7 cellular contexts compared by ENCODE assay signal in the genomic region with DNA sequence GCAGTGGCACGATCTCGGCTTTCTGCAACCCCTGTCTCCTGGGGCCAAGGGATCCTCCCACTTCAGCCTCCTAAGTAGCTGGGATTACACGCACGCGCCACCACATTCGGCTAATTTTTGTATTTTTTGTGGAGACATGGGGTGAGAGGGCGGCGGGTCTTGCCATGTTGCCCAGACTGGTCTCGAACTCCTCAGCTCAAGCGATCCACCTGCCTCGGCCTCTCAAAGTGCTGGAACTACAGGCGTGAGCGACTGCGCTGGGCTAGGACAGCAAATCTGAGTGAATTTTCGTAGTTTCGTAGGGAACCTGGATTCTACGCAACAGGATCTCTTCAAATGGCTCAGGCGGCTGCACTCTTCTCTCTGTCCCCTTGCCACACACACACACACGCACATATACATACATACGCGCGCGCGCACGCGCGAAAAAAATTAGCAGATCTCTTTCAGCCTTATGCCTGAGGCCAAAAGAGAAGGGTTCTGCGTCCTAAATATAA. TPM values are rescaled to one million over a fixed set of nuclear protein-coding genes. Genes with fewer than 3 reads are reported as not detected.
A peak's percentile ranks its signal among the peaks of the same experiment; 100 is the strongest.
DNase-seq lines count a peak whose midpoint lies in the region; ATAC-seq and TF ChIP-seq lines count a peak whose summit lies in the region.

No MANE protein-coding gene starts in this region.

- H3F3A ChIP-seq in SK-N-SH (replicated peaks; ENCODE audit: insufficient read depth) = no peaks in the 10 kb centered on the region

- no peaks in the 10 kb centered on the region for H3K9me2 ChIP-seq in SK-N-SH

- H3K27ac ChIP-seq in SK-N-SH (ENCODE audit: low read depth in 2 of 2, low read length in 1 of 2) (peak overlapping the region; percentile 73 to 87), sigmoid colon (peak overlapping the region; percentile 69 to 86 (median 78))

- POLR2A ChIA-PET in SK-N-SH (lab: Yijun Ruan, JAX) = interaction anchor here (1.7 kb wide), 1 partner anchor 20 kb away, joined by 4 read pairs; the partner anchor contains the start of gene ZNF576

- H3K9me3 ChIP-seq in SK-N-SH = no peaks in the 10 kb centered on the region
- no peaks in the 10 kb centered on the region for H3K9me3 ChIP-seq in sigmoid colon

- TF ChIP-seq EP300 in SK-N-SH (IDR thresholded peaks at IDR 0.05; ENCODE audit: borderline replicate concordance in 1 of 2, low read depth in 1 of 2, low read length in 1 of 2) = no peak
- TF ChIP-seq EP300 in sigmoid colon (IDR thresholded peaks at IDR 0.05) = no peak

- H3K4me3 ChIP-seq in SK-N-SH (ENCODE audit: low read depth in 2 of 2, low read length in 1 of 2) (peak overlapping the region; percentile 38 to 59), fibroblast of villous mesenchyme (ENCODE audit: low read depth, low read length) (peak overlapping the region; percentile 93), sigmoid colon (peak overlapping the region; percentile 16 to 77 (median 50))

- peaks cover 23% of the 10 kb centered on the region; the same call in 1 of the 2 replicates for H3K79me2 ChIP-seq in SK-N-SH (ENCODE audit: insufficient read depth)

- H3K4me1 ChIP-seq in SK-N-SH (ENCODE audit: control insufficient read depth in 1 of 2, insufficient read depth in 2 of 2, low read depth in 1 of 2, low read length in 1 of 2) (peaks cover 0 to 17% of the 10 kb centered on the region in 2 experiments; a peak in 1 of 4 replicates), sigmoid colon (peaks cover 0 to 29% (median 26%) of the 10 kb centered on the region in 4 donors)

- peak; percentile 6 for ATAC-seq in HG02938 (IDR thresholded peaks at IDR 0.05; ENCODE audit: unreplicated experiment)
- no peak for ATAC-seq in GM18909 (IDR thresholded peaks at IDR 0.05; ENCODE audit: poor library complexity, unreplicated experiment)

- intact Hi-C loops in sigmoid colon (cut with DNase I) = loop anchor here (1.0 kb wide), 1 partner anchor 20 kb away; the partner anchor contains the start of genes IRGQ and ZNF576

- CTCF ChIA-PET in SK-N-SH (lab: Yijun Ruan, JAX) = interaction anchor here (2.7 to 3.7 kb wide), 2 partner anchors 19 to 21 kb away, joined by 12 to 43 read pairs; no protein-coding TSS in a partner anchor

- no peaks in the 10 kb centered on the region for H4K20me1 ChIP-seq in SK-N-SH (ENCODE audit: insufficient read depth)

- TF ChIP-seq CTCF in SK-N-SH (IDR thresholded peaks at IDR 0.05) (no peak), fibroblast of villous mesenchyme (IDR thresholded peaks at IDR 0.05; ENCODE audit: insufficient read depth, low read depth, low read length) (no peak), sigmoid colon (IDR thresholded peaks at IDR 0.05) (no peak)

- no peaks in the 10 kb centered on the region for H3K27me3 ChIP-seq in SK-N-SH (ENCODE audit: insufficient read depth)
- no peaks in the 10 kb centered on the region for H3K27me3 ChIP-seq in sigmoid colon

- H2AFZ ChIP-seq in SK-N-SH (ENCODE audit: low read depth) = peak overlapping the region; percentile 100

- no peak for TF ChIP-seq RAD21 in SK-N-SH (IDR thresholded peaks at IDR 0.05; ENCODE audit: low read length)

- H3K9ac ChIP-seq in SK-N-SH = peak overlapping the region; percentile 68

- 65% methylated on average over 24 of the region's 28 CpGs for WGBS in SK-N-SH (ENCODE audit: low lambda C conversion rate)
- WGBS in sigmoid colon, 2 donors = 64 to 71% methylated on average over 28 of the region's 28 CpGs

- H3K4me2 ChIP-seq in SK-N-SH = peak overlapping the region; percentile 77

- no peak for DNase-seq in SK-N-SH
- peak; percentile 51 for DNase-seq in fibroblast of villous mesenchyme (ENCODE audit: low read depth)
- no peak for DNase-seq in sigmoid colon
- DNase-seq in Ammon's horn (ENCODE audit: low spot score) = no peak
- DNase-seq in stimulated activated CD4-positive, alpha-beta T cell treated with anti-CD3 and anti-CD28 coated beads, Interleukin-1b, Interleukin-23, amount 100 ng/mL, for 48 hours = no peak

- no peak for TF ChIP-seq POLR2A in sigmoid colon (IDR thresholded peaks at IDR 0.05)

- H3K36me3 ChIP-seq in SK-N-SH (replicated peaks in 1 of 2; ENCODE audit: control insufficient read depth in 1 of 2, insufficient read depth in 2 of 2, low read length in 1 of 2) = peaks cover 0 to 9% of the 10 kb centered on the region in 2 experiments
- H3K36me3 ChIP-seq in sigmoid colon = peaks cover 0 to 9% (median 0%) of the 10 kb centered on the region in 4 donors

TF ChIP-seq in SK-N-SH, 30 proteins besides CTCF, POLR2A, EP300 and RAD21:
- TF ChIP-seq RFX5 (IDR thresholded peaks at IDR 0.05; ENCODE audit: low read length) (no peak), NRF1 (IDR thresholded peaks at IDR 0.05; ENCODE audit: low read depth, low read length) (peak; percentile 32; the same call in 1 of the 2 replicates)

RNA-seq across cellular contexts. Expression of gene PINLYP, which starts 0.4 kb away (rescaled TPM):
- polyA plus RNA-seq in SK-N-SH (2012; rRNA removed) (5.5 and 6.5 TPM in 2 replicates), sigmoid colon (10 to 100 TPM in 1 of 3 donors, 1 to 10 TPM in 2; 1.4 to 10.8 (median 3.7) TPM)
- polyA plus RNA-seq in SK-N-SH (2012; cell fraction: cytosol; rRNA removed) = 2.8 and 5.4 TPM in 2 replicates
- 8.0 and 9.2 TPM in 2 replicates for polyA plus RNA-seq in SK-N-SH (2012; cell fraction: nucleus; rRNA removed)
- total RNA-seq in fibroblast of villous mesenchyme (3.5 TPM in 2 replicates), sigmoid colon (10 to 100 TPM in 3 of 4 donors, 1 to 10 TPM in 1; 6.6 to 21.0 (median 13.3) TPM)

RNA-seq across cellular contexts. Expression of gene XRCC1, which starts 0.7 kb away (rescaled TPM):
- polyA plus RNA-seq in SK-N-SH (2012; rRNA removed) (24.7 and 30.3 TPM in 2 replicates), sigmoid colon (10 to 100 TPM in 2 of 3 donors, 1 to 10 TPM in 1; 8.8 to 19.9 (median 10.2) TPM)
- polyA plus RNA-seq in SK-N-SH (2012; cell fraction: cytosol; rRNA removed) = 13.2 and 16.4 TPM in 2 replicates
- 20.2 and 25.7 TPM in 2 replicates for polyA plus RNA-seq in SK-N-SH (2012; cell fraction: nucleus; rRNA removed)
- total RNA-seq in fibroblast of villous mesenchyme (22.9 and 28.9 TPM in 2 replicates), sigmoid colon (10 to 100 TPM; 15.1 to 31.8 (median 24.0) TPM)

RNA-seq across cellular contexts. Expression of gene IRGQ, which starts 19.9 kb away (rescaled TPM):
- polyA plus RNA-seq in SK-N-SH (2012; rRNA removed) (8.4 and 10.8 TPM in 2 replicates), sigmoid colon (1 to 10 TPM; 3.9 to 7.6 (median 4.2) TPM)
- polyA plus RNA-seq in SK-N-SH (2012; cell fraction: cytosol; rRNA removed) = 9.4 and 10.2 TPM in 2 replicates
- polyA plus RNA-seq in SK-N-SH (2012; cell fraction: nucleus; rRNA removed) = 27.5 and 30.0 TPM in 2 replicates
- total RNA-seq in fibroblast of villous mesenchyme (27.7 and 35.4 TPM in 2 replicates), sigmoid colon (10 to 100 TPM; 13.5 to 24.4 (median 18.8) TPM)

RNA-seq across cellular contexts. Expression of gene ZNF576, which starts 20.4 kb away (rescaled TPM):
- polyA plus RNA-seq in SK-N-SH (2012; rRNA removed) = 12.8 and 13.6 TPM in 2 replicates
- 7.0 and 9.4 TPM in 2 replicates for polyA plus RNA-seq in SK-N-SH (2012; cell fraction: cytosol; rRNA removed)
- polyA plus RNA-seq in SK-N-SH (2012; cell fraction: nucleus; rRNA removed) = 8.4 and 9.5 TPM in 2 replicates
- 9.0 and 9.9 TPM in 2 replicates for total RNA-seq in fibroblast of villous mesenchyme
- 10 to 100 TPM; 12.1 to 23.3 (median 14.8) TPM for total RNA-seq in sigmoid colon
- polyA plus RNA-seq in sigmoid colon = 10 to 100 TPM; 15.0 to 21.5 (median 19.8) TPM

RNA-seq across cellular contexts. Expression of gene SRRM5, which starts 35.9 kb away (rescaled TPM):
- polyA plus RNA-seq in SK-N-SH (2012; rRNA removed) = 0.15 and 0.19 TPM in 2 replicates
- polyA plus RNA-seq in SK-N-SH (2012; cell fraction: cytosol; rRNA removed) = 0.06 and 0.08 TPM in 2 replicates
- polyA plus RNA-seq in SK-N-SH (2012; cell fraction: nucleus; rRNA removed) = 1.3 and 1.4 TPM in 2 replicates
- total RNA-seq in fibroblast of villous mesenchyme = under 0.01 TPM in 2 replicates
- total RNA-seq in sigmoid colon = 1 to 10 TPM in 1 of 4 donors, under 1 TPM in 2, not detected in 1; 0.27 to 1.1 (median 0.36) TPM
- polyA plus RNA-seq in sigmoid colon = under 1 TPM in 1 of 3 donors, not detected in 2; 0.66 TPM
